ENCODE assay signal across 11 cellular contexts in the genomic region with DNA sequence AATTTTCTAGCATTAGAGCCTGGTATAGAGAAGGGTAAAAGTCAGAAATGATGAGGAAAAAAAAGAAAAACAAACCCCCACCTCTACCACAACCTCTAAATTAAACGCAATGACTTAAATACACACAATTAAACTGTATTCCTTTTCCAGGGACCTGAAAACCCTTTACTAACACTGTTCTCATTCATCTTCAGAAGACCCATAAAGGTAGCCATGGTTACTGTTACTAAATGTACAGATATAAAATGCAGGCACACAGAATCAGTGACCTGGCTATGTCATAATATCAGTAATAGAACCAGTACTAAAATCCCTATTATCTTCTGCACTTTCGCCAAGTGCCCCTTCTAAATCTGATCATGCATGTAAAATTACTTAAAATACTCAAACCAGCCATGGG. TPM values are rescaled to one million over a fixed set of nuclear protein-coding genes. Genes with fewer than 3 reads are reported as not detected.
DNase-seq lines count a peak whose midpoint lies in the region; ATAC-seq, FAIRE-seq and TF ChIP-seq lines count a peak whose summit lies in the region.
"Had no signal": no experiment of that assay in that cellular context is flagged by ENCODE, and none has a peak within 500 bp of the region (broad histone marks: within the 10 kb centered on the region; RNA-seq: fewer than 3 reads in every experiment).

No MANE protein-coding gene starts in this region.

- H3K36me3 ChIP-seq in ascending aorta (peaks cover 31 to 50% of the 10 kb centered on the region in 2 donors), HepG2 (replicated peaks in 1 of 2; ENCODE audit: control insufficient read depth in 1 of 2, insufficient read depth in 2 of 2, low read length in 2 of 2) (peaks cover 39 to 64% of the 10 kb centered on the region in 2 experiments), thoracic aorta (peaks cover 46% of the 10 kb centered on the region)

- H4K20me1 ChIP-seq in HepG2 (ENCODE audit: insufficient read depth, low read length) = peaks cover 28% of the 10 kb centered on the region

- no peaks in the 10 kb centered on the region for H3K9me3 Mint-ChIP-seq in activated T-cell treated with anti-CD3 and anti-CD28 coated beads, Interleukin-2, amount 50 U/mL, for 24 hours

- peak overlapping the region; percentile 96 for H3K9ac ChIP-seq in HepG2 (ENCODE audit: insufficient read depth, low read depth, low read length)

- H3K27ac ChIP-seq in ascending aorta = no peak overlapping the region
- peak overlapping the region; percentile 89 for H3K27ac ChIP-seq in HepG2 (ENCODE audit: extremely low read length, insufficient read depth, low read length)
- H3K27ac ChIP-seq in thoracic aorta = no peak overlapping the region

- peaks cover 57% of the 10 kb centered on the region for H3K4me1 Mint-ChIP-seq in activated T-cell treated with anti-CD3 and anti-CD28 coated beads, Interleukin-2, amount 50 U/mL, for 24 hours (ENCODE audit: low read depth)

- H3K27me3 Mint-ChIP-seq in activated T-cell treated with anti-CD3 and anti-CD28 coated beads, Interleukin-2, amount 50 U/mL, for 24 hours = no peaks in the 10 kb centered on the region

- TF ChIP-seq RAD21 in HepG2 (CRISPR knock-in tag; IDR thresholded peaks at IDR 0.05) = no peak

- FAIRE-seq in HepG2 (lab: Jason Lieb, UNC) = no peak
- FAIRE-seq: urothelium cell line had no signal

- H3K4me1 ChIP-seq in ascending aorta (peaks cover 0 to 22% of the 10 kb centered on the region in 2 donors), HepG2 (ENCODE audit: insufficient read depth, low read length) (peaks cover 37% of the 10 kb centered on the region), thoracic aorta (ENCODE audit: control insufficient read depth in 1 of 2, low read depth in 2 of 2) (peaks cover 19 to 33% of the 10 kb centered on the region in 2 donors)

- H3K4me3 ChIP-seq in ascending aorta = peak overlapping the region; percentile 78
- peak overlapping the region; percentile 71 to 96 (median 95); a peak in 5 of 6 replicates for H3K4me3 ChIP-seq in HepG2 (replicated peaks in 1 of 3; ENCODE audit: insufficient read depth in 1 of 3, low read depth in 2 of 3, low read length in 3 of 3)
- H3K4me3 ChIP-seq in thoracic aorta = peak overlapping the region; percentile 78

- H3K4me3 Mint-ChIP-seq in activated T-cell treated with anti-CD3 and anti-CD28 coated beads, Interleukin-2, amount 50 U/mL, for 24 hours = no peak overlapping the region

- H3K27ac Mint-ChIP-seq in activated T-cell treated with anti-CD3 and anti-CD28 coated beads, Interleukin-2, amount 50 U/mL, for 24 hours = peak overlapping the region; percentile 78

- H2AFZ ChIP-seq in HepG2 (ENCODE audit: low read length) = no peak overlapping the region

- POLR2A ChIA-PET in HepG2 (lab: Yijun Ruan, JAX) = interaction anchor here (2.4 to 3.6 kb wide), 7 partner anchors 15 to 213 kb away, joined by 24 to 146 read pairs (median 66); partner anchors contain the start of genes BCL2L2, PPP1R3E and PRMT5

- in situ Hi-C loops in HepG2 (cut with HindIII; ENCODE audit: extremely low pct_ligation_motif_present, low pct_unique_long_range_greater_than_20kb) = no loop called here

- no peak for ATAC-seq in HepG2
- no peak for ATAC-seq in thoracic aorta (ENCODE audit: insufficient number of reproducible peaks, low FRiP score, low read depth)
- no peak for ATAC-seq in HG02981 (IDR thresholded peaks at IDR 0.05; ENCODE audit: unreplicated experiment)
- ATAC-seq in HG03520 (IDR thresholded peaks at IDR 0.05; ENCODE audit: unreplicated experiment) = no peak

- WGBS in HepG2 (ENCODE audit: low lambda C conversion rate) = 92% methylated on average over 2 of the region's 2 CpGs

- CTCF ChIA-PET in HepG2 (lab: Yijun Ruan, JAX; ENCODE audit: low intra/inter-chr PET ratio, low total read pairs) = interaction anchor here (1.9 to 3.0 kb wide), 2 partner anchors 17 to 25 kb away, joined by 7 to 20 read pairs; no protein-coding TSS in a partner anchor

- intact Hi-C loops in ascending aorta (cut with DNase I) (no loop called here), HepG2 (cut with micrococcal nuclease; ENCODE audit: unreplicated experiment) (loop anchor here (10.0 kb wide), 1 partner anchor 1021 kb away; the partner anchor contains the start of genes DCAF11 and NRL)

- H3K27me3 ChIP-seq in ascending aorta = no peaks in the 10 kb centered on the region
- H3K27me3 ChIP-seq in HepG2 (ENCODE audit: control insufficient read depth in 1 of 2, insufficient read depth in 2 of 2, low read length in 2 of 2) = no peaks in the 10 kb centered on the region; a peak in 1 of 5 replicates
- H3K27me3 ChIP-seq in thoracic aorta (replicated peaks; ENCODE audit: insufficient read depth) = no peaks in the 10 kb centered on the region

- peak overlapping the region; percentile 83 for H3K4me2 ChIP-seq in HepG2 (ENCODE audit: low read depth, low read length)

- TF ChIP-seq CTCF in ascending aorta (IDR thresholded peaks at IDR 0.05) (no peak), HepG2 (CRISPR knock-in tag; IDR thresholded peaks at IDR 0.05) (no peak), thoracic aorta (IDR thresholded peaks at IDR 0.05) (no peak)

- BruUV-seq in HepG2 (replicated peaks; lab: Mats Ljungman, UMichigan) = no TSS peak

- no peak for TF ChIP-seq POLR2A in HepG2 (IDR thresholded peaks at IDR 0.05; ENCODE audit: insufficient read depth in 1 of 2, low read depth in 2 of 2, low read length in 2 of 2)

- DNase-seq in activated T-cell treated with anti-CD3 and anti-CD28 coated beads, Interleukin-2, amount 50 U/mL, for 24 hours = no peak
- DNase-seq in activated T-cell treated with anti-CD3 and anti-CD28 coated beads, Interleukin-2, amount 50 U/mL, for 48 hours = no peak
- DNase-seq in ascending aorta (ENCODE audit: low spot score in 2 of 2) = no peak
- DNase-seq in HepG2 (ENCODE audit: low spot score) = no peak
- DNase-seq in thoracic aorta (ENCODE audit: low spot score) = no peak
- DNase-seq in stimulated activated naive CD4-positive, alpha-beta T cell treated with Interleukin-2 at 50 U/mL for 16 hours (lab: John Stamatoyannopoulos, UW) = no peak
- DNase-seq: NCI-H1048 had no signal

- no peak for TF ChIP-seq EP300 in HepG2 (IDR thresholded peaks at IDR 0.05; ENCODE audit: low read depth in 2 of 2, low read length in 2 of 2)
- TF ChIP-seq EP300 in HepG2 (CRISPR knock-in tag; IDR thresholded peaks at IDR 0.05; ENCODE audit: borderline replicate concordance) = no peak

- H3K9me3 ChIP-seq in ascending aorta = no peaks in the 10 kb centered on the region
- H3K9me3 ChIP-seq in HepG2 (ENCODE audit: low read length) = no peaks in the 10 kb centered on the region
- no peaks in the 10 kb centered on the region for H3K9me3 ChIP-seq in thoracic aorta
- H3K9me3 ChIP-seq: prostate gland had no signal

- peaks cover 79% of the 10 kb centered on the region for H3K79me2 ChIP-seq in HepG2 (ENCODE audit: insufficient read depth, low read length)

- H3K36me3 Mint-ChIP-seq in activated T-cell treated with anti-CD3 and anti-CD28 coated beads, Interleukin-2, amount 50 U/mL, for 24 hours (ENCODE audit: low read depth) = peaks cover 68% of the 10 kb centered on the region

RNA-seq across cellular contexts. Expression of gene ACIN1, which starts 1.4 kb away (rescaled TPM):
- total RNA-seq in ascending aorta = 58.9 TPM
- total RNA-seq in HepG2 (2016; rRNA removed; fragmentation: Illumina TruSeq; extraction: Trizol) = 102 and 165 TPM in 2 replicates
- 71.3 and 71.5 TPM in 2 replicates for total RNA-seq in HepG2 (2016; cell fraction: cytosol; rRNA removed; fragmentation: Illumina TruSeq; extraction: Trizol; ENCODE audit: low read depth)
- total RNA-seq in HepG2 (2016; cell fraction: insoluble cytoplasmic fraction; rRNA removed; fragmentation: Illumina TruSeq; extraction: Trizol) = 79.7 and 163 TPM in 2 replicates
- 59.8 and 62.7 TPM in 2 replicates for total RNA-seq in HepG2 (2016; cell fraction: membrane; rRNA removed; fragmentation: Illumina TruSeq; extraction: Trizol)
- 344 and 371 TPM in 2 replicates for total RNA-seq in HepG2 (2016; cell fraction: nucleus; rRNA removed; fragmentation: Illumina TruSeq; extraction: Trizol)
- 183 and 222 TPM in 2 replicates for polyA plus RNA-seq in HepG2 (2011; rRNA removed)
- 64.2 and 64.8 TPM in 2 replicates for polyA plus RNA-seq in HepG2 (2011; cell fraction: cytosol; rRNA removed)
- polyA plus RNA-seq in HepG2 (2011; cell fraction: nucleus; rRNA removed) = 997 and 1,030 TPM in 2 replicates
- 155 and 156 TPM in 2 replicates for polyA plus RNA-seq in HepG2 (2012)
- polyA plus RNA-seq in HepG2 (2016; cell fraction: cytosol; fragmentation: Illumina TruSeq; extraction: Trizol; ENCODE audit: low read depth) = 17.6 and 21.0 TPM in 2 replicates
- 105 and 132 TPM in 2 replicates for polyA plus RNA-seq in HepG2 (2016; cell fraction: insoluble cytoplasmic fraction; fragmentation: Illumina TruSeq; extraction: Trizol; ENCODE audit: low read depth)
- polyA plus RNA-seq in HepG2 (2016; cell fraction: membrane; fragmentation: Illumina TruSeq; extraction: Trizol; ENCODE audit: low read depth) = 29.3 and 37.8 TPM in 2 replicates
- 1,263 and 1,283 TPM in 2 replicates for polyA plus RNA-seq in HepG2 (2016; cell fraction: nucleus; fragmentation: Illumina TruSeq; extraction: Trizol; ENCODE audit: insufficient read depth, low read depth)
- 122 and 152 TPM in 2 replicates for polyA minus RNA-seq in HepG2 (2011; rRNA and poly(A)+ RNA removed; ENCODE audit: low replicate concordance)
- polyA minus RNA-seq in HepG2 (2011; cell fraction: cytosol; rRNA and poly(A)+ RNA removed) = 39.4 and 46.3 TPM in 2 replicates
- 630 and 693 TPM in 2 replicates for polyA minus RNA-seq in HepG2 (2011; cell fraction: nucleus; rRNA and poly(A)+ RNA removed)
- 100 to 1,000 TPM; 117 to 154 TPM for total RNA-seq in thoracic aorta

RNA-seq across cellular contexts. Expression of gene C14orf119, which starts 1.8 kb away (rescaled TPM):
- total RNA-seq in ascending aorta (2.2 TPM), HepG2 (2016; rRNA removed; fragmentation: Illumina TruSeq; extraction: Trizol) (206 and 299 TPM in 2 replicates), thoracic aorta (10 to 100 TPM; 18.0 to 18.4 TPM)
- 51.0 and 54.6 TPM in 2 replicates for total RNA-seq in HepG2 (2016; cell fraction: cytosol; rRNA removed; fragmentation: Illumina TruSeq; extraction: Trizol; ENCODE audit: low read depth)
- 204 and 326 TPM in 2 replicates for total RNA-seq in HepG2 (2016; cell fraction: insoluble cytoplasmic fraction; rRNA removed; fragmentation: Illumina TruSeq; extraction: Trizol)
- 66.2 and 72.9 TPM in 2 replicates for total RNA-seq in HepG2 (2016; cell fraction: membrane; rRNA removed; fragmentation: Illumina TruSeq; extraction: Trizol)
- total RNA-seq in HepG2 (2016; cell fraction: nucleus; rRNA removed; fragmentation: Illumina TruSeq; extraction: Trizol) = 67.0 and 72.0 TPM in 2 replicates
- 104 and 117 TPM in 2 replicates for polyA plus RNA-seq in HepG2 (2011; rRNA removed)
- polyA plus RNA-seq in HepG2 (2011; cell fraction: cytosol; rRNA removed) = 125 and 157 TPM in 2 replicates
- 52.9 and 72.4 TPM in 2 replicates for polyA plus RNA-seq in HepG2 (2011; cell fraction: nucleus; rRNA removed)
- polyA plus RNA-seq in HepG2 (2012) = 79.1 and 104 TPM in 2 replicates
- polyA plus RNA-seq in HepG2 (2016; cell fraction: cytosol; fragmentation: Illumina TruSeq; extraction: Trizol; ENCODE audit: low read depth) = 39.1 and 40.5 TPM in 2 replicates
- 290 and 316 TPM in 2 replicates for polyA plus RNA-seq in HepG2 (2016; cell fraction: insoluble cytoplasmic fraction; fragmentation: Illumina TruSeq; extraction: Trizol; ENCODE audit: low read depth)
- polyA plus RNA-seq in HepG2 (2016; cell fraction: membrane; fragmentation: Illumina TruSeq; extraction: Trizol; ENCODE audit: low read depth) = 46.1 and 51.5 TPM in 2 replicates
- polyA plus RNA-seq in HepG2 (2016; cell fraction: nucleus; fragmentation: Illumina TruSeq; extraction: Trizol; ENCODE audit: insufficient read depth, low read depth) = 112 and 120 TPM in 2 replicates
- polyA minus RNA-seq in HepG2 (2011; rRNA and poly(A)+ RNA removed; ENCODE audit: low replicate concordance) = 101 and 161 TPM in 2 replicates
- polyA minus RNA-seq in HepG2 (2011; cell fraction: cytosol; rRNA and poly(A)+ RNA removed) = 54.7 and 61.1 TPM in 2 replicates
- polyA minus RNA-seq in HepG2 (2011; cell fraction: nucleus; rRNA and poly(A)+ RNA removed) = 24.1 and 38.5 TPM in 2 replicates

RNA-seq across cellular contexts. Expression of gene CIROP, which starts 11.3 kb away (rescaled TPM):
- not detected for total RNA-seq in ascending aorta
- total RNA-seq in HepG2 (2016; rRNA removed; fragmentation: Illumina TruSeq; extraction: Trizol) = not detected in 2 replicates
- total RNA-seq in HepG2 (2016; cell fraction: cytosol; rRNA removed; fragmentation: Illumina TruSeq; extraction: Trizol; ENCODE audit: low read depth) = not detected in 2 replicates
- total RNA-seq in HepG2 (2016; cell fraction: insoluble cytoplasmic fraction; rRNA removed; fragmentation: Illumina TruSeq; extraction: Trizol) = not detected in 2 replicates
- total RNA-seq in HepG2 (2016; cell fraction: membrane; rRNA removed; fragmentation: Illumina TruSeq; extraction: Trizol) = not detected in 2 replicates
- total RNA-seq in HepG2 (2016; cell fraction: nucleus; rRNA removed; fragmentation: Illumina TruSeq; extraction: Trizol) = not detected in 2 replicates
- 0.07 and 0.14 TPM in 2 replicates for polyA plus RNA-seq in HepG2 (2011; rRNA removed)
- 0.05 and 0.14 TPM in 2 replicates for polyA plus RNA-seq in HepG2 (2011; cell fraction: cytosol; rRNA removed)
- polyA plus RNA-seq in HepG2 (2011; cell fraction: nucleus; rRNA removed) = 0.18 and 0.59 TPM in 2 replicates
- polyA plus RNA-seq in HepG2 (2012) = 0.05 and 0.12 TPM in 2 replicates
- not detected in 2 replicates for polyA plus RNA-seq in HepG2 (2016; cell fraction: cytosol; fragmentation: Illumina TruSeq; extraction: Trizol; ENCODE audit: low read depth)
- polyA plus RNA-seq in HepG2 (2016; cell fraction: insoluble cytoplasmic fraction; fragmentation: Illumina TruSeq; extraction: Trizol; ENCODE audit: low read depth) = not detected in 2 replicates
- polyA plus RNA-seq in HepG2 (2016; cell fraction: membrane; fragmentation: Illumina TruSeq; extraction: Trizol; ENCODE audit: low read depth) = not detected in 2 replicates
- not detected in 2 replicates for polyA plus RNA-seq in HepG2 (2016; cell fraction: nucleus; fragmentation: Illumina TruSeq; extraction: Trizol; ENCODE audit: insufficient read depth, low read depth)
- 0.12 TPM in 1 of 2 replicates, not detected in the other for polyA minus RNA-seq in HepG2 (2011; rRNA and poly(A)+ RNA removed; ENCODE audit: low replicate concordance)
- not detected in 2 replicates for polyA minus RNA-seq in HepG2 (2011; cell fraction: cytosol; rRNA and poly(A)+ RNA removed)
- not detected in 2 replicates for polyA minus RNA-seq in HepG2 (2011; cell fraction: nucleus; rRNA and poly(A)+ RNA removed)
- total RNA-seq in thoracic aorta = 1 to 10 TPM in 1 of 2 donors, not detected in 1; 1.1 TPM
- total RNA-seq: prostate gland had no signal

RNA-seq across cellular contexts. Expression of gene CEBPE, which starts 25.5 kb away (rescaled TPM):
- total RNA-seq in ascending aorta (not detected), HepG2 (2016; rRNA removed; fragmentation: Illumina TruSeq; extraction: Trizol) (0.11 TPM in 1 of 2 replicates, not detected in the other), thoracic aorta (not detected)
- not detected in 2 replicates for total RNA-seq in HepG2 (2016; cell fraction: cytosol; rRNA removed; fragmentation: Illumina TruSeq; extraction: Trizol; ENCODE audit: low read depth)
- 0.12 TPM in 1 of 2 replicates, not detected in the other for total RNA-seq in HepG2 (2016; cell fraction: insoluble cytoplasmic fraction; rRNA removed; fragmentation: Illumina TruSeq; extraction: Trizol)
- 0.17 TPM in 1 of 2 replicates, not detected in the other for total RNA-seq in HepG2 (2016; cell fraction: membrane; rRNA removed; fragmentation: Illumina TruSeq; extraction: Trizol)
- total RNA-seq in HepG2 (2016; cell fraction: nucleus; rRNA removed; fragmentation: Illumina TruSeq; extraction: Trizol) = not detected in 2 replicates
- polyA plus RNA-seq in HepG2 (2011; rRNA removed) = 0.09 and 0.10 TPM in 2 replicates
- 0.10 and 0.13 TPM in 2 replicates for polyA plus RNA-seq in HepG2 (2011; cell fraction: cytosol; rRNA removed)
- polyA plus RNA-seq in HepG2 (2011; cell fraction: nucleus; rRNA removed) = 0.10 TPM in 1 of 2 replicates, not detected in the other
- 0.09 TPM in 1 of 2 replicates, not detected in the other for polyA plus RNA-seq in HepG2 (2012)
- polyA plus RNA-seq in HepG2 (2016; cell fraction: cytosol; fragmentation: Illumina TruSeq; extraction: Trizol; ENCODE audit: low read depth) = not detected in 2 replicates
- polyA plus RNA-seq in HepG2 (2016; cell fraction: insoluble cytoplasmic fraction; fragmentation: Illumina TruSeq; extraction: Trizol; ENCODE audit: low read depth) = not detected in 2 replicates
- polyA plus RNA-seq in HepG2 (2016; cell fraction: membrane; fragmentation: Illumina TruSeq; extraction: Trizol; ENCODE audit: low read depth) = not detected in 2 replicates
- polyA plus RNA-seq in HepG2 (2016; cell fraction: nucleus; fragmentation: Illumina TruSeq; extraction: Trizol; ENCODE audit: insufficient read depth, low read depth) = not detected in 2 replicates
- 0.08 and 0.14 TPM in 2 replicates for polyA minus RNA-seq in HepG2 (2011; rRNA and poly(A)+ RNA removed; ENCODE audit: low replicate concordance)
- polyA minus RNA-seq in HepG2 (2011; cell fraction: cytosol; rRNA and poly(A)+ RNA removed) = not detected in 2 replicates
- not detected in 2 replicates for polyA minus RNA-seq in HepG2 (2011; cell fraction: nucleus; rRNA and poly(A)+ RNA removed)
- total RNA-seq: prostate gland had no signal

RNA-seq across cellular contexts. Expression of gene CDH24, which starts 36.2 kb away (rescaled TPM):
- total RNA-seq in ascending aorta (5.9 TPM), HepG2 (2016; rRNA removed; fragmentation: Illumina TruSeq; extraction: Trizol) (0.41 and 0.69 TPM in 2 replicates), thoracic aorta (1 to 10 TPM; 1.1 to 6.2 TPM)
- 0.35 and 0.40 TPM in 2 replicates for total RNA-seq in HepG2 (2016; cell fraction: cytosol; rRNA removed; fragmentation: Illumina TruSeq; extraction: Trizol; ENCODE audit: low read depth)
- total RNA-seq in HepG2 (2016; cell fraction: insoluble cytoplasmic fraction; rRNA removed; fragmentation: Illumina TruSeq; extraction: Trizol) = 0.45 and 0.76 TPM in 2 replicates
- 1.1 and 1.2 TPM in 2 replicates for total RNA-seq in HepG2 (2016; cell fraction: membrane; rRNA removed; fragmentation: Illumina TruSeq; extraction: Trizol)
- total RNA-seq in HepG2 (2016; cell fraction: nucleus; rRNA removed; fragmentation: Illumina TruSeq; extraction: Trizol) = 0.56 and 0.59 TPM in 2 replicates
- 0.99 and 1.2 TPM in 2 replicates for polyA plus RNA-seq in HepG2 (2011; rRNA removed)
- polyA plus RNA-seq in HepG2 (2011; cell fraction: cytosol; rRNA removed) = 0.41 and 0.76 TPM in 2 replicates
- 6.5 and 6.6 TPM in 2 replicates for polyA plus RNA-seq in HepG2 (2011; cell fraction: nucleus; rRNA removed)
- polyA plus RNA-seq in HepG2 (2012) = 0.50 and 0.55 TPM in 2 replicates
- polyA plus RNA-seq in HepG2 (2016; cell fraction: cytosol; fragmentation: Illumina TruSeq; extraction: Trizol; ENCODE audit: low read depth) = 0.59 and 0.70 TPM in 2 replicates
- polyA plus RNA-seq in HepG2 (2016; cell fraction: insoluble cytoplasmic fraction; fragmentation: Illumina TruSeq; extraction: Trizol; ENCODE audit: low read depth) = 0.41 and 0.73 TPM in 2 replicates
- polyA plus RNA-seq in HepG2 (2016; cell fraction: membrane; fragmentation: Illumina TruSeq; extraction: Trizol; ENCODE audit: low read depth) = 1.0 and 1.2 TPM in 2 replicates
- 2.5 and 2.8 TPM in 2 replicates for polyA plus RNA-seq in HepG2 (2016; cell fraction: nucleus; fragmentation: Illumina TruSeq; extraction: Trizol; ENCODE audit: insufficient read depth, low read depth)
- 1.1 and 16.3 TPM in 2 replicates for polyA minus RNA-seq in HepG2 (2011; rRNA and poly(A)+ RNA removed; ENCODE audit: low replicate concordance)
- 0.40 and 0.44 TPM in 2 replicates for polyA minus RNA-seq in HepG2 (2011; cell fraction: cytosol; rRNA and poly(A)+ RNA removed)
- polyA minus RNA-seq in HepG2 (2011; cell fraction: nucleus; rRNA and poly(A)+ RNA removed) = 0.90 and 0.99 TPM in 2 replicates
